Comparison of ENCODE assay signal across 27 cellular contexts in the genomic region with DNA sequence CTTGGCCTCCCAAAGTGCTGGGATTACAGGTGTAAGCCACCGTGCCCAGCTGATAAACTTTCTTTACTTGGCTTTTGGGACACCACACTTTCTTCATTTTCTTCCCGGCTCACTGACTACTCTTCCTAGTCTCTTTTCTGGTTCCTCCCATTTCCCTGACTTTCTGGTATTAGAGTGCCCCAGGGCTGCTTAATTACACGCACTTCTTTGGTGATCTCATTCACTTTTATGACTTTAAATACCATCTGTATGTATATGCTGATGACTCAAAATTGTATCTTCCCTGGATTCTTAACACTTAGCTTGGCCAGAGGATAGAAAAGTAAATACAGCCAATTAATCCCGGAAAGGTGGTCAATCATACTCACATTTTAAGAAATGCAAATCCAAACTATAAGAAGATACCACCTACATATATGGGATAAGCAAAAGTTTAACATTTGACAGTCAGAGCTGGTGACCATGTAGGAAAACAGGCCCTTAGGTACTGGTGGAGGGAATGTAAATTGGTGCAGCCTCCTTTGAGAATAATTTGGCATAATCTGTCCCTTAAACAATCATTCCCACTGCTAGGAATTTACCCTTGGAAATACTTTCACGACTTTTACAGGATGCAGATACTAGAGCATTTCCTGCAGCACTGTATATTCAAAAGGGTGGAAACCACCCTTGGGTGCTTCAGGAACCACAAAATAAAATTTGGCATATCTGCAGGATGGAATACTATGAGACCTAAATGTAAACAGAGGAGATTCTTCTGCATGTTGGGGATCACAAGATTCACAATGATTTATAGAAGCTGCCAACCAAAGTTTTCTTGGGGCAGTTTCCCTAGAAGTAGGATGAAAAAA. TPM values are rescaled to one million over a fixed set of nuclear protein-coding genes. Genes with fewer than 3 reads are reported as not detected.
DNase-seq lines count a peak whose midpoint lies in the region; ATAC-seq and TF ChIP-seq lines count a peak whose summit lies in the region.
"Had no signal": no experiment of that assay in that cellular context is flagged by ENCODE, and none has a peak within 500 bp of the region (broad histone marks: within the 10 kb centered on the region; RNA-seq: fewer than 3 reads in every experiment).

No MANE protein-coding gene starts in this region.

- CTCF ChIA-PET in MCF 10A (lab: Yijun Ruan, JAX) (interaction anchor here (0.8 to 1.2 kb wide), 2 partner anchors 14 to 41 kb away, joined by 3 read pairs; no protein-coding TSS in a partner anchor), Panc1 (lab: Charles Lee) (no interaction called here), GM10248 (lab: Yijun Ruan, JAX) (no interaction called here)

- no peak overlapping the region for H3K4me3 Mint-ChIP-seq in MCF 10A (ENCODE audit: unreplicated experiment)
- H3K4me3 Mint-ChIP-seq: activated B cell treated with CpG ODN at 0.5 μM for 24 hours; activated naive CD8-positive, alpha-beta T cell treated with anti-CD3 and anti-CD28 coated beads, Interleukin-2, amount 10 ng/mL, durations not matched to agents 7 days and 5 days; natural killer cell; stimulated activated naive CD8-positive, alpha-beta T cell treated with anti-CD3 and anti-CD28 coated beads, Interleukin-15, Interleukin-2, amounts not matched to agents 100 ng/mL and 50 ng/mL, for 24 hours; T-helper 2 cell treated with Interferon-gamma antibody and Interleukin-4, amounts not matched to agents 5 μg/mL and 100 μg/mL, for 36 hours had no signal

- TF ChIP-seq CTCF in MCF 10A (IDR thresholded peaks at IDR 0.05; ENCODE audit: unreplicated experiment) (no peak), breast epithelium (IDR thresholded peaks at IDR 0.05) (no peak), Panc1 (IDR thresholded peaks at IDR 0.05) (no peak), brain microvascular endothelial cell (IDR thresholded peaks at IDR 0.05; ENCODE audit: low read depth, low read length, missing control alignments) (no peak), GM10248 (IDR thresholded peaks at IDR 0.05; ENCODE audit: control extremely low read depth, extremely low read depth, low read depth, missing control alignments) (no peak), left ventricle myocardium inferior (IDR thresholded peaks at IDR 0.05; ENCODE audit: borderline replicate concordance) (no peak)

- peaks cover 16% of the 10 kb centered on the region for H3K4me1 Mint-ChIP-seq in MCF 10A (ENCODE audit: insufficient read depth, unreplicated experiment)
- H3K4me1 Mint-ChIP-seq: activated B cell treated with CpG ODN at 0.5 μM for 24 hours; activated naive CD8-positive, alpha-beta T cell treated with anti-CD3 and anti-CD28 coated beads, Interleukin-2, amount 10 ng/mL, durations not matched to agents 7 days and 5 days; natural killer cell had no signal

- H3K4me1 ChIP-seq in breast epithelium = no peaks in the 10 kb centered on the region
- no peaks in the 10 kb centered on the region for H3K4me1 ChIP-seq in Panc1 (ENCODE audit: control insufficient read depth, insufficient read depth, low read length)
- no peaks in the 10 kb centered on the region for H3K4me1 ChIP-seq in left ventricle myocardium inferior
- H3K4me1 ChIP-seq: BE2C, thyroid gland had no signal

- BruUV-seq in MCF 10A (replicated peaks; lab: Mats Ljungman, UMichigan) (no TSS peak), Panc1 (replicated peaks; lab: Mats Ljungman, UMichigan) (no TSS peak)

- peak; percentile 47 for DNase-seq in MCF 10A (ENCODE audit: unreplicated experiment)
- no peak for DNase-seq in breast epithelium (ENCODE audit: low spot score in 2 of 2)
- DNase-seq in Panc1 (ENCODE audit: low read depth, low spot score) = no peak
- DNase-seq in epithelial cell of prostate (ENCODE audit: low read depth, low spot score) = peak; percentile 56
- no peak for DNase-seq in brain microvascular endothelial cell
- no peak for DNase-seq in GM10248 (ENCODE audit: extremely low spot score)
- no peak for DNase-seq in left ventricle myocardium inferior
- no peak for DNase-seq in KG1 (lab: John Stamatoyannopoulos, UW)
- DNase-seq: activated B cell treated with CpG ODN at 0.5 μM for 24 hours; activated CD4-positive, alpha-beta T cell treated with anti-CD3 and anti-CD28 coated beads, Interleukin-2, amount 50 U/mL, for 48 hours; activated naive CD8-positive, alpha-beta T cell treated with anti-CD3 and anti-CD28 coated beads, Interleukin-2, amount 10 ng/mL, durations not matched to agents 7 days and 5 days; BE2C; DMS79 treated with DMSO at 0.1 percent for 48 hours; glutamatergic neuron; GOT3; Karpas-422; left colon; natural killer cell; NCI-H1092 treated with DMSO at 0.1 percent for 48 hours; NCI-H2081; NCI-H446; SK-N-SH; stimulated activated CD4-positive, alpha-beta T cell treated with anti-CD3 and anti-CD28 coated beads, Interleukin-4, amount 100 ng/mL, for 24 hours; thyroid gland had no signal

- H3K9me3 Mint-ChIP-seq in MCF 10A (ENCODE audit: unreplicated experiment) = no peaks in the 10 kb centered on the region

- peak; percentile 90 for ATAC-seq in Panc1
- ATAC-seq: left colon, natural killer cell had no signal

- H3K27me3 ChIP-seq in breast epithelium (no peaks in the 10 kb centered on the region), Panc1 (ENCODE audit: control insufficient read depth, insufficient read depth, low read length) (no peaks in the 10 kb centered on the region), brain microvascular endothelial cell (replicated peaks) (no peaks in the 10 kb centered on the region), left ventricle myocardium inferior (ENCODE audit: low read depth) (no peaks in the 10 kb centered on the region)
- H3K27me3 ChIP-seq: BE2C, thyroid gland had no signal

- H3K4me3 ChIP-seq in breast epithelium (no peak overlapping the region), Panc1 (ENCODE audit: low read depth in 2 of 2, low read length in 2 of 2) (no peak overlapping the region), brain microvascular endothelial cell (ENCODE audit: low read depth, low read length) (no peak overlapping the region), left ventricle myocardium inferior (no peak overlapping the region)
- H3K4me3 ChIP-seq: thyroid gland had no signal

- H3K27ac Mint-ChIP-seq in MCF 10A (ENCODE audit: low read depth, unreplicated experiment) = peak overlapping the region; percentile 2
- H3K27ac Mint-ChIP-seq: activated B cell treated with CpG ODN at 0.5 μM for 24 hours; activated naive CD8-positive, alpha-beta T cell treated with anti-CD3 and anti-CD28 coated beads, Interleukin-2, amount 10 ng/mL, durations not matched to agents 7 days and 5 days; natural killer cell; T-helper 2 cell treated with Interferon-gamma antibody and Interleukin-4, amounts not matched to agents 5 μg/mL and 100 μg/mL, for 36 hours had no signal

- POLR2A ChIA-PET in MCF 10A (lab: Yijun Ruan, JAX) = interaction anchor here (0.6 to 2.1 kb wide), 7 partner anchors 8 to 226 kb away, joined by 3 to 9 read pairs (median 5); partner anchors contain the start of genes GINS1 and ZNF337
- POLR2A ChIA-PET in Panc1 (lab: Charles Lee) = no interaction called here
- POLR2A ChIA-PET in GM10248 (lab: Yijun Ruan, JAX) = interaction anchor here (0.6 kb wide), 1 partner anchor 15 kb away, joined by 3 read pairs; no protein-coding TSS in a partner anchor

- in situ Hi-C loops in Panc1 (cut with HindIII; ENCODE audit: low pct_unique_long_range_greater_than_20kb, low sequenced_read_pairs) (no loop called here), brain microvascular endothelial cell (cut with HindIII; ENCODE audit: low pct_ligation_motif_present, low sequenced_read_pairs) (no loop called here)

- H3K36me3 ChIP-seq in breast epithelium (no peaks in the 10 kb centered on the region), Panc1 (ENCODE audit: control insufficient read depth, insufficient read depth, low read length) (no peaks in the 10 kb centered on the region), brain microvascular endothelial cell (replicated peaks) (no peaks in the 10 kb centered on the region), left ventricle myocardium inferior (peaks cover 21% of the 10 kb centered on the region)
- H3K36me3 ChIP-seq: BE2C, thyroid gland had no signal

- no peak for TF ChIP-seq POLR2A in breast epithelium (IDR thresholded peaks at IDR 0.05)

- no peak overlapping the region for H3K27ac ChIP-seq in breast epithelium
- no peak overlapping the region for H3K27ac ChIP-seq in Panc1 (ENCODE audit: low read length)
- H3K27ac ChIP-seq in epithelial cell of prostate = peak overlapping the region; percentile 33
- H3K27ac ChIP-seq in brain microvascular endothelial cell = no peak overlapping the region
- no peak overlapping the region for H3K27ac ChIP-seq in left ventricle myocardium inferior (replicated peaks)
- H3K27ac ChIP-seq: 22Rv1, thyroid gland had no signal

- no peaks in the 10 kb centered on the region for H3K27me3 Mint-ChIP-seq in MCF 10A (ENCODE audit: insufficient read depth, unreplicated experiment)
- H3K27me3 Mint-ChIP-seq: activated B cell treated with CpG ODN at 0.5 μM for 24 hours; activated naive CD8-positive, alpha-beta T cell treated with anti-CD3 and anti-CD28 coated beads, Interleukin-2, amount 10 ng/mL, durations not matched to agents 7 days and 5 days; stimulated activated naive CD8-positive, alpha-beta T cell treated with anti-CD3 and anti-CD28 coated beads, Interleukin-15, Interleukin-2, amounts not matched to agents 100 ng/mL and 50 ng/mL, for 24 hours had no signal

- H3K36me3 Mint-ChIP-seq in MCF 10A (ENCODE audit: insufficient read depth, unreplicated experiment) = peaks cover 33% of the 10 kb centered on the region

- H3K9me3 ChIP-seq in breast epithelium (peaks cover 0 to 12% of the 10 kb centered on the region in 2 donors), Panc1 (ENCODE audit: control insufficient read depth, insufficient read depth, low read depth, low read length) (peaks cover 3% of the 10 kb centered on the region; the same call in 1 of the 2 replicates), left ventricle myocardium inferior (replicated peaks) (peaks cover 8% of the 10 kb centered on the region)
- H3K9me3 ChIP-seq: BE2C, thyroid gland had no signal

- intact Hi-C loops in MCF 10A (cut with micrococcal nuclease) = no loop called here
- intact Hi-C loops in breast epithelium (cut with DNase I; ENCODE audit: low total_unique reads) = no loop called here
- intact Hi-C loops in Panc1 (cut with micrococcal nuclease; ENCODE audit: unreplicated experiment) = no loop called here
- intact Hi-C loops in left ventricle myocardium inferior (cut with micrococcal nuclease) = no loop called here

RNA-seq across cellular contexts. Expression of gene NANP, which starts 9.4 kb away (rescaled TPM):
- total RNA-seq in MCF 10A (2022) (5.2 and 5.7 TPM in 2 replicates), breast epithelium (1 to 10 TPM; 3.8 to 5.7 (median 5.2) TPM), Panc1 (2021; ENCODE audit: unreplicated experiment) (7.3 TPM), left ventricle myocardium inferior (2.7 TPM)
- polyA plus RNA-seq in Panc1 (2012; ENCODE audit: insufficient read length) = 2.1 TPM

RNA-seq across cellular contexts. Expression of gene NINL, which starts 47.8 kb away (rescaled TPM):
- total RNA-seq in MCF 10A (2022) (1.2 and 1.3 TPM in 2 replicates), breast epithelium (10 to 100 TPM in 2 of 3 donors, 1 to 10 TPM in 1; 6.9 to 15.5 (median 12.8) TPM), Panc1 (2021; ENCODE audit: unreplicated experiment) (25.0 TPM), left ventricle myocardium inferior (1.8 TPM)
- polyA plus RNA-seq in Panc1 (2012; ENCODE audit: insufficient read length) = 23.5 TPM

Comparison
In these comparisons a context has a peak if more than half of its experiments do, and no peak if none do; other contexts are left out.
1. DNase-seq: peak in MCF 10A (single experiment) and epithelial cell of prostate (single experiment); none in breast epithelium (0 of 2), Panc1 (single experiment), brain microvascular endothelial cell (single experiment), GM10248 (single experiment), left ventricle myocardium inferior (single experiment) and KG1 (single experiment).